In the genomic region with DNA sequence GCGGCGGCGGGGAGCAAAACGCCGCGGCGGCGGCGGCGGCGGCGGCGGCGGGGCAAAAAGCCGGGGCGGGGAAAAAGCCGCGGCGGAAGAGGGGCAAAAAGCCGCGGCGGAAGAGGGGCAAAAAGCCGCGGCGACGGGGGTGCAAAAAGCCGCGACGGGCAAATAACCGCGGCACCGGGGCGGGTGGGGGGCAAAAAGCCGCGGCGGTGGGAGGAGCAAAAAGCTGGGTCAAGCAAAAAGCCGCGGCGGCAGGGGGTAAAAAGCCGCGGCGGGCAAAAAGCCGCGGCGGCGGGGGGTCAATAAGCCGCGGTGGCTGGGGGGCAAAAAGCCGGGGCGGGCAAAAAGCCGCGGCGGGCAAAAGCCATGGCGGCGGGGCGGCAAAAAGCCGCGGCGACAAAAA, we compare ENCODE assay signal across 8 cellular contexts.
DNase-seq lines count a peak whose midpoint lies in the region; ATAC-seq, FAIRE-seq and TF ChIP-seq lines count a peak whose summit lies in the region.
"Not testable (repeated sequence)": the region's sequence is repeated elsewhere in the genome, so short reads cannot be mapped to it uniquely, and the experiment has no call there.

No MANE protein-coding gene starts in this region.

- H3K36me3 ChIP-seq in OCI-LY3 (replicated peaks; ENCODE audit: low read depth, low read length); K562 (ENCODE audit: control insufficient read depth, insufficient read depth, low read length); esophagus squamous epithelium; ovary; spleen: not testable (repeated sequence)

- not testable (repeated sequence) for BruUV-seq in K562 (replicated peaks; lab: Mats Ljungman, UMichigan)

- not testable (repeated sequence) for H3K9me3 ChIP-seq in OCI-LY3 (ENCODE audit: insufficient read depth, low read length); K562 (replicated peaks; ENCODE audit: control insufficient read depth, insufficient read depth, low read depth, low read length); esophagus squamous epithelium; right cardiac atrium (ENCODE audit: control insufficient read depth, low read length); ovary; spleen

- H3K4me1 Mint-ChIP-seq in type B pancreatic cell (ENCODE audit: unreplicated experiment) = not testable (repeated sequence)

- not testable (repeated sequence) for H3K9ac ChIP-seq in OCI-LY3 (ENCODE audit: low read length); K562 (ENCODE audit: insufficient read depth in 1 of 2, low read depth in 2 of 2, low read length in 2 of 2)

- not testable (repeated sequence) for TF ChIP-seq EP300 in K562 (IDR thresholded peaks at IDR 0.05; ENCODE audit: low read length); ovary (IDR thresholded peaks at IDR 0.05)

- not testable (repeated sequence) for H4K20me1 ChIP-seq in OCI-LY3 (ENCODE audit: insufficient read depth, low read length); K562 (replicated peaks; ENCODE audit: control insufficient read depth, insufficient read depth, low read length)

- H3K27ac ChIP-seq in OCI-LY3 (ENCODE audit: low read length); K562 (ENCODE audit: extremely low read depth, low read depth, low read length); esophagus squamous epithelium; right cardiac atrium (ENCODE audit: low read length); ovary; spleen: not testable (repeated sequence)

- CTCF ChIA-PET in K562 (lab: Yijun Ruan, JAX; ENCODE audit: low intra/inter-chr PET ratio) = not testable (repeated sequence)

- not testable (repeated sequence) for H3K27me3 ChIP-seq in OCI-LY3 (ENCODE audit: low read depth, low read length); K562 (ENCODE audit: control insufficient read depth in 2 of 2, insufficient read depth in 2 of 2, low read length in 2 of 2); right cardiac atrium (ENCODE audit: control insufficient read depth, insufficient read depth); ovary
- H3K27me3 ChIP-seq in esophagus squamous epithelium (peaks cover 0 to 27% (median 3%) of the 10 kb centered on the region in 4 donors), spleen (replicated peaks in 1 of 7) (peaks cover 0 to 28% (median 7%) of the 10 kb centered on the region in 7 donors)

- intact Hi-C loops in K562 (cut with micrococcal nuclease); esophagus squamous epithelium (cut with DNase I); right cardiac atrium (cut with DNase I); ovary (cut with DNase I); spleen (cut with DNase I; ENCODE audit: low total_unique reads): not testable (repeated sequence)

- not testable (repeated sequence) for H3K4me2 ChIP-seq in OCI-LY3 (ENCODE audit: low read length); K562 (ENCODE audit: insufficient read depth, low read length)

- TF ChIP-seq CTCF in AG10803 (conservative IDR thresholded peaks at IDR 0.05; ENCODE audit: low read length); OCI-LY3 (IDR thresholded peaks at IDR 0.05; ENCODE audit: low read depth, low read length); K562 (IDR thresholded peaks at IDR 0.05 in 2 of 3, conservative IDR thresholded peaks at IDR 0.05 in 1 of 3; ENCODE audit: insufficient read depth in 2 of 3, low read depth in 1 of 3, low read length in 3 of 3); esophagus squamous epithelium (IDR thresholded peaks at IDR 0.05); ovary (IDR thresholded peaks at IDR 0.05); spleen (IDR thresholded peaks at IDR 0.05 in 8 of 11, conservative IDR thresholded peaks at IDR 0.05 in 3 of 11); type B pancreatic cell (conservative IDR thresholded peaks at IDR 0.05): not testable (repeated sequence)

- not testable (repeated sequence) for H2AFZ ChIP-seq in OCI-LY3 (ENCODE audit: low read depth, low read length); K562 (ENCODE audit: low read depth, low read length)

- H3K9me3 Mint-ChIP-seq in type B pancreatic cell = not testable (repeated sequence)

- not testable (repeated sequence) for H3K4me3 Mint-ChIP-seq in type B pancreatic cell

- not testable (repeated sequence) for H3K9me1 ChIP-seq in K562 (ENCODE audit: control insufficient read depth, insufficient read depth, low read length)

- POLR2A ChIA-PET in K562 (lab: Yijun Ruan, JAX) = not testable (repeated sequence)

- not testable (repeated sequence) for ATAC-seq in K562, right cardiac atrium

- not testable (repeated sequence) for DNase-seq in AG10803 (ENCODE audit: low read depth); K562 (ENCODE audit: extremely low read depth in 1 of 4, low spot score in 3 of 4); esophagus squamous epithelium (lab: John Stamatoyannopoulos, UW); ovary
- DNase-seq in right cardiac atrium (peak in 1 of 3 donors; percentile 52), spleen (peak; percentile 61), type B pancreatic cell (ENCODE audit: extremely low spot score, unreplicated experiment) (peak; percentile 55)

- 0% methylated on average over 10 of the region's 59 CpGs for WGBS in K562 (ENCODE audit: insufficient coverage, low coverage, missing lambda C conversion rate)
- 20% methylated on average over 6 of the region's 59 CpGs; no CpG with 5 or more reads in 1 of the 2 donors for WGBS in esophagus squamous epithelium, 2 donors
- 1% methylated on average over 24 of the region's 59 CpGs for WGBS in right cardiac atrium
- WGBS in ovary, 3 donors = 1 to 12% methylated on average over 32 to 43 of the region's 59 CpGs; no CpG with 5 or more reads in 1 of the 3 donors
- WGBS in spleen, 5 donors = 0 to 4% (median 1%) methylated on average over 12 to 34 of the region's 59 CpGs

- TF ChIP-seq POLR2A in K562 (conservative IDR thresholded peaks at IDR 0.05); esophagus squamous epithelium (IDR thresholded peaks at IDR 0.05); ovary (IDR thresholded peaks at IDR 0.05); spleen (IDR thresholded peaks at IDR 0.05): not testable (repeated sequence)

- H3K79me2 ChIP-seq in OCI-LY3 (ENCODE audit: low read length); K562 (ENCODE audit: control insufficient read depth, insufficient read depth, low read length): not testable (repeated sequence)

- H3K4me3 ChIP-seq in AG10803 (ENCODE audit: low read length) (peak overlapping the region; percentile 22; the same call in 1 of the 2 replicates), OCI-LY3 (ENCODE audit: low read length) (peak overlapping the region; percentile 48; the same call in 1 of the 2 replicates), K562 (0 out of 2 replicates have a peak overlapping the region, but pooled peaks have one; percentile 21), esophagus squamous epithelium (peak overlapping the region in 3 of 4 donors; percentile 35 to 62 (median 45)), right cardiac atrium (ENCODE audit: low read length) (peak overlapping the region; percentile 69), ovary (peak overlapping the region; percentile 8), spleen (peak overlapping the region in 4 of 8 donors; percentile 16 to 61 (median 34))

- FAIRE-seq in K562 (lab: Jason Lieb, UNC) = not testable (repeated sequence)

- not testable (repeated sequence) for H3K27me3 Mint-ChIP-seq in type B pancreatic cell

- TF ChIP-seq RAD21 in K562 (CRISPR knock-in tag; conservative IDR thresholded peaks at IDR 0.05 in 1 of 2, IDR thresholded peaks at IDR 0.05 in 1 of 2) = not testable (repeated sequence)

- in situ Hi-C loops in K562 (cut with MboI) = not testable (repeated sequence)

- not testable (repeated sequence) for H3K36me3 Mint-ChIP-seq in type B pancreatic cell

- not testable (repeated sequence) for H3K27ac Mint-ChIP-seq in type B pancreatic cell

- not testable (repeated sequence) for H3K4me1 ChIP-seq in OCI-LY3 (ENCODE audit: low read length); K562 (replicated peaks in 1 of 2; ENCODE audit: control insufficient read depth in 2 of 2, insufficient read depth in 2 of 2, low read length in 2 of 2); esophagus squamous epithelium; right cardiac atrium (ENCODE audit: control insufficient read depth, insufficient read depth, low read length); ovary (ENCODE audit: insufficient read depth); spleen
